In genomic region chr20:52242237-52243230, GRCh38 we compare ENCODE assay signal across 8 cellular contexts. TPM values are rescaled to one million over a fixed set of nuclear protein-coding genes. Genes with fewer than 3 reads are reported as not detected.
DNase-seq lines count a peak whose midpoint lies in the region; ATAC-seq, FAIRE-seq and TF ChIP-seq lines count a peak whose summit lies in the region.

No MANE protein-coding gene starts in this region.

- CTCF ChIA-PET in A549 (lab: Yijun Ruan, JAX): interaction anchor here (0.6 to 2.1 kb wide), 7 partner anchors 8 to 961 kb away, joined by 3 to 7 read pairs (median 4); no protein-coding TSS in a partner anchor
- CTCF ChIA-PET in activated CD4-positive, alpha-beta T cell treated with anti-CD3 and anti-CD28 coated beads, Interleukin-2, amount 10 ng/mL, durations not matched to agents 7 days and 5 days (lab: Charles Lee): interaction anchor here (0.6 kb wide), 1 partner anchor 1227 kb away, joined by 3 read pairs; no protein-coding TSS in a partner anchor

- TF ChIP-seq POLR2A in A549 (IDR thresholded peaks at IDR 0.05; ENCODE audit: low read length): no peak
- no peak for TF ChIP-seq POLR2A in esophagus muscularis mucosa (IDR thresholded peaks at IDR 0.05; ENCODE audit: low read depth)
- TF ChIP-seq POLR2A in spleen (IDR thresholded peaks at IDR 0.05): no peak

- H3K9ac ChIP-seq in OCI-LY3 (ENCODE audit: low read length): no peak overlapping the region

- no peaks in the 10 kb centered on the region for H3K4me1 Mint-ChIP-seq in activated CD4-positive, alpha-beta T cell treated with anti-CD3 and anti-CD28 coated beads, Interleukin-2, amount 10 ng/mL, durations not matched to agents 7 days and 5 days

- no peaks in the 10 kb centered on the region for H4K20me1 ChIP-seq in OCI-LY3 (ENCODE audit: insufficient read depth, low read length)

- H3K27me3 ChIP-seq in OCI-LY3 (ENCODE audit: low read depth, low read length): peaks cover 30% of the 10 kb centered on the region
- H3K27me3 ChIP-seq in esophagus muscularis mucosa: peaks cover 0 to 9% (median 0%) of the 10 kb centered on the region in 4 donors
- peaks cover 0 to 18% (median 0%) of the 10 kb centered on the region in 7 donors for H3K27me3 ChIP-seq in spleen (replicated peaks in 1 of 7)

- 34% methylated on average over 7 of the region's 7 CpGs for WGBS in A549 (ENCODE audit: missing lambda C conversion rate)
- WGBS in esophagus muscularis mucosa: 45% methylated on average over 7 of the region's 7 CpGs
- WGBS in spleen, 5 donors: 42 to 51% (median 45%) methylated on average over 7 of the region's 7 CpGs

- TF ChIP-seq CTCF in A549 (IDR thresholded peaks at IDR 0.05) (peak; percentile 63), GM20000 (IDR thresholded peaks at IDR 0.05; ENCODE audit: extremely low read depth, missing control alignments) (no peak), OCI-LY3 (IDR thresholded peaks at IDR 0.05; ENCODE audit: low read depth, low read length) (peak; percentile 89), esophagus muscularis mucosa (IDR thresholded peaks at IDR 0.05) (peak; percentile 32 to 62 (median 59)), spleen (IDR thresholded peaks at IDR 0.05 in 8 of 11, conservative IDR thresholded peaks at IDR 0.05 in 3 of 11) (peak in 10 of 11 experiments; percentile 12 to 65 (median 54))

- ATAC-seq in A549 (no peak), GM21723 (IDR thresholded peaks at IDR 0.05; ENCODE audit: unreplicated experiment) (no peak)

- intact Hi-C loops in esophagus muscularis mucosa (cut with DNase I): no loop called here
- intact Hi-C loops in spleen (cut with DNase I; ENCODE audit: low total_unique reads): no loop called here

- no peaks in the 10 kb centered on the region for H3K36me3 ChIP-seq in OCI-LY3 (replicated peaks; ENCODE audit: low read depth, low read length)
- H3K36me3 ChIP-seq in esophagus muscularis mucosa: no peaks in the 10 kb centered on the region
- H3K36me3 ChIP-seq in spleen: no peaks in the 10 kb centered on the region

- no peaks in the 10 kb centered on the region for H3K79me2 ChIP-seq in OCI-LY3 (ENCODE audit: low read length)

- peaks cover 2% of the 10 kb centered on the region for H3K27me3 Mint-ChIP-seq in activated CD4-positive, alpha-beta T cell treated with anti-CD3 and anti-CD28 coated beads, Interleukin-2, amount 10 ng/mL, durations not matched to agents 7 days and 5 days

- peak; percentile 43 for FAIRE-seq in A549 (lab: Jason Lieb, UNC)

- POLR2A ChIA-PET in A549 (lab: Yijun Ruan, JAX): no interaction called here
- POLR2A ChIA-PET in activated CD4-positive, alpha-beta T cell treated with anti-CD3 and anti-CD28 coated beads, Interleukin-2, amount 10 ng/mL, durations not matched to agents 7 days and 5 days (lab: Charles Lee): no interaction called here

- H3K27ac ChIP-seq in A549: no peak overlapping the region
- H3K27ac ChIP-seq in OCI-LY3 (ENCODE audit: low read length): no peak overlapping the region
- H3K27ac ChIP-seq in esophagus muscularis mucosa (replicated peaks in 1 of 4): no peak overlapping the region
- no peak overlapping the region for H3K27ac ChIP-seq in spleen

- H3K4me3 ChIP-seq in A549 (no peak overlapping the region), OCI-LY3 (ENCODE audit: low read length) (no peak overlapping the region), esophagus muscularis mucosa (no peak overlapping the region), spleen (no peak overlapping the region)

- H2AFZ ChIP-seq in OCI-LY3 (ENCODE audit: low read depth, low read length): no peak overlapping the region

- DNase-seq in A549 (ENCODE audit: low read depth in 1 of 2, low spot score in 1 of 2) (peak in 1 of 2 experiments; percentile 14), GM20000 (ENCODE audit: low spot score) (peak; percentile 18), esophagus muscularis mucosa (ENCODE audit: extremely low spot score) (no peak), spleen (no peak), hepatic stellate cell (ENCODE audit: low spot score) (no peak)
- DNase-seq in activated CD4-positive, alpha-beta T cell treated with anti-CD3 and anti-CD28 coated beads, Interleukin-2, amount 10 ng/mL, durations not matched to agents 7 days and 5 days: no peak

- H3K4me1 ChIP-seq in A549: 0 out of 3 replicates have a peak, but pooled peaks cover 3% of the 10 kb centered on the region
- H3K4me1 ChIP-seq in OCI-LY3 (ENCODE audit: low read length): no peaks in the 10 kb centered on the region
- H3K4me1 ChIP-seq in esophagus muscularis mucosa: no peaks in the 10 kb centered on the region
- peaks cover 0 to 6% (median 2%) of the 10 kb centered on the region in 6 donors for H3K4me1 ChIP-seq in spleen

- TF ChIP-seq RAD21 in A549 (conservative IDR thresholded peaks at IDR 0.05 in 1 of 2, IDR thresholded peaks at IDR 0.05 in 1 of 2): peak; percentile 41 to 70

- H3K9me3 ChIP-seq in A549 (0 out of 3 replicates have a peak, but pooled peaks cover 2% of the 10 kb centered on the region), OCI-LY3 (ENCODE audit: insufficient read depth, low read length) (no peaks in the 10 kb centered on the region), esophagus muscularis mucosa (peaks cover 0 to 2% (median 0%) of the 10 kb centered on the region in 4 donors), spleen (peaks cover 0 to 2% (median 0%) of the 10 kb centered on the region in 8 donors)

- TF ChIP-seq EP300 in A549 (IDR thresholded peaks at IDR 0.05) (no peak), esophagus muscularis mucosa (IDR thresholded peaks at IDR 0.05) (no peak)

- H3K4me3 Mint-ChIP-seq in activated CD4-positive, alpha-beta T cell treated with anti-CD3 and anti-CD28 coated beads, Interleukin-2, amount 10 ng/mL, durations not matched to agents 7 days and 5 days: no peak overlapping the region

- no peaks in the 10 kb centered on the region for H3K36me3 Mint-ChIP-seq in activated CD4-positive, alpha-beta T cell treated with anti-CD3 and anti-CD28 coated beads, Interleukin-2, amount 10 ng/mL, durations not matched to agents 7 days and 5 days (ENCODE audit: low read depth)

- no peak overlapping the region for H3K27ac Mint-ChIP-seq in activated CD4-positive, alpha-beta T cell treated with anti-CD3 and anti-CD28 coated beads, Interleukin-2, amount 10 ng/mL, durations not matched to agents 7 days and 5 days

- H3K4me2 ChIP-seq in A549 (0 out of 3 replicates have a peak overlapping the region, but pooled peaks have one; percentile 1), OCI-LY3 (ENCODE audit: low read length) (no peak overlapping the region)

- no peaks in the 10 kb centered on the region for H3K9me3 Mint-ChIP-seq in activated CD4-positive, alpha-beta T cell treated with anti-CD3 and anti-CD28 coated beads, Interleukin-2, amount 10 ng/mL, durations not matched to agents 7 days and 5 days

TF ChIP-seq in A549, 52 proteins besides CTCF, POLR2A, EP300 and RAD21:
- TF ChIP-seq ELK1 (IDR thresholded peaks at IDR 0.05; ENCODE audit: low read depth, low read length): no peak
- no peak for TF ChIP-seq KDM1A (IDR thresholded peaks at IDR 0.05; ENCODE audit: low read depth)
- no peak for TF ChIP-seq BCL3 (IDR thresholded peaks at IDR 0.05)
- no peak for TF ChIP-seq ZSCAN20 (CRISPR knock-in tag; IDR thresholded peaks at IDR 0.05)
- TF ChIP-seq MAFK (IDR thresholded peaks at IDR 0.05; ENCODE audit: partially characterized antibody): peak; percentile 21
- TF ChIP-seq HOXA7 (CRISPR knock-in tag; IDR thresholded peaks at IDR 0.05): no peak
- no peak for TF ChIP-seq RNF2 (IDR thresholded peaks at IDR 0.05; ENCODE audit: borderline replicate concordance, low read depth)
- peak; percentile 53 for TF ChIP-seq SMC3 (IDR thresholded peaks at IDR 0.05)
- TF ChIP-seq JUNB (IDR thresholded peaks at IDR 0.05): no peak
- no peak for TF ChIP-seq MAZ (IDR thresholded peaks at IDR 0.05; ENCODE audit: borderline replicate concordance, low read depth, low read length)

RNA-seq across cellular contexts. Expression of gene ZFP64, which starts 51.0 kb away (rescaled TPM):
- polyA plus RNA-seq in A549 (2011; rRNA removed) (22.0 and 24.7 TPM in 2 replicates), A549 (2017; fragmentation: RNase III; extraction: RNeasy Plus Mini Kit Qiagen cat#74134 plus additional on column Dnase treatment) (13.8 to 16.1 TPM (median 14.4 TPM) in 3 replicates), spleen (1 to 10 TPM; 3.2 to 4.6 (median 3.3) TPM)
- 24.3 and 26.1 TPM in 2 replicates for polyA plus RNA-seq in A549 (2012; cell fraction: cytosol; rRNA removed)
- polyA plus RNA-seq in A549 (2012; cell fraction: nucleus; rRNA removed): 18.0 and 21.3 TPM in 2 replicates
- 53.4 and 64.8 TPM in 2 replicates for polyA minus RNA-seq in A549 (2011; rRNA and poly(A)+ RNA removed)
- total RNA-seq in esophagus muscularis mucosa (10 to 100 TPM in 2 of 4 donors, 1 to 10 TPM in 2; 7.6 to 15.7 (median 11.2) TPM), spleen (10 to 100 TPM in 6 of 7 donors, 1 to 10 TPM in 1; 8.5 to 16.5 (median 11.9) TPM)
- 10 to 100 TPM; 10.0 to 11.8 TPM for total RNA-seq in activated CD4-positive, alpha-beta T cell treated with anti-CD3 and anti-CD28 coated beads, Interleukin-2, amount 10 ng/mL, durations not matched to agents 7 days and 5 days
